ENCODE assay signal across 1 cellular context in the genomic region with DNA sequence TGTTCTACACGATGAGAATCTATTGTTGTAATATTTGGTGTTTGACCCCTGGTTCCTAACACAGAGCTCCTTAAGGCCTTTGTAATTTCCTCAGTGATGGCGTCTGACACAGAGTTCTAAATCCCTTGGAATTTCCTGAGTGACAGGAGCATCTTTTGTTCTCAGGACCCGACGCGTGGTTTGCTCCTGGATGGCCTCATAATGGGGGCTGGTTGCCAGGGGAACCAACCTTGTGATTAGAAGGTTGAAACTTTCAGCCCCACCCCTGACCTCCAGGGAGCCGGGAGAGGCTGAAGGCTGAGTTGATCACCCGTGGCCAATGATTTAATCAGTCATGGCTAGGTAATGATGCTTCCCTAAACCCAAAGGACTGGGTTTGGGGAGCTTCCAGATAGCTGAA.
TF ChIP-seq lines count a peak whose summit lies in the region.

No MANE protein-coding gene starts in this region.

TF ChIP-seq in H1, 55 proteins besides CTCF, POLR2A, EP300 and RAD21:
- TF ChIP-seq NRF1 (IDR thresholded peaks at IDR 0.05; ENCODE audit: low read depth, low read length): no peak
- TF ChIP-seq CBX5 (IDR thresholded peaks at IDR 0.05; ENCODE audit: low read depth, low read length): no peak
- no peak for TF ChIP-seq GABPA (IDR thresholded peaks at IDR 0.05; ENCODE audit: borderline replicate concordance, insufficient read depth, low read length)
- no peak for TF ChIP-seq TBP (IDR thresholded peaks at IDR 0.05; ENCODE audit: low read depth, low read length)
- TF ChIP-seq TAF7 (optimal IDR thresholded peaks at IDR 0.05; ENCODE audit: borderline replicate concordance, low read depth, low read length): no peak
- no peak for TF ChIP-seq RFX5 (IDR thresholded peaks at IDR 0.05; ENCODE audit: borderline replicate concordance, low read depth, low read length)
- TF ChIP-seq CHD2 (IDR thresholded peaks at IDR 0.05; ENCODE audit: low read length): no peak
- no peak for TF ChIP-seq BACH1 (IDR thresholded peaks at IDR 0.05; ENCODE audit: low read length)
- TF ChIP-seq SP4 (IDR thresholded peaks at IDR 0.05; ENCODE audit: low read length): no peak
- TF ChIP-seq SRF (IDR thresholded peaks at IDR 0.05; ENCODE audit: low read depth, low read length): no peak
- TF ChIP-seq HDAC6 (IDR thresholded peaks at IDR 0.05; ENCODE audit: low read depth, low read length): no peak
- TF ChIP-seq JUN (IDR thresholded peaks at IDR 0.05; ENCODE audit: low read depth, low read length): no peak
- TF ChIP-seq ATF2 (IDR thresholded peaks at IDR 0.05; ENCODE audit: low read length): no peak
- no peak for TF ChIP-seq ASH2L (IDR thresholded peaks at IDR 0.05; ENCODE audit: low read length)
- TF ChIP-seq SAP30 (IDR thresholded peaks at IDR 0.05; ENCODE audit: insufficient read depth, insufficient replicate concordance, low read length): no peak
- no peak for TF ChIP-seq TEAD4 (IDR thresholded peaks at IDR 0.05; ENCODE audit: low read depth, low read length)
- TF ChIP-seq HDAC2 (IDR thresholded peaks at IDR 0.05; ENCODE audit: borderline replicate concordance in 1 of 2, low read depth in 2 of 2, low read length in 2 of 2): no peak
- no peak for TF ChIP-seq FOSL1 (IDR thresholded peaks at IDR 0.05; ENCODE audit: insufficient read depth, low read depth, low read length)
- no peak for TF ChIP-seq SP1 (IDR thresholded peaks at IDR 0.05; ENCODE audit: low read depth, low read length)
- TF ChIP-seq SIRT6 (IDR thresholded peaks at IDR 0.05; ENCODE audit: low read length): no peak
